Comparison of ENCODE assay signal across 1 cellular context in the genomic region with DNA sequence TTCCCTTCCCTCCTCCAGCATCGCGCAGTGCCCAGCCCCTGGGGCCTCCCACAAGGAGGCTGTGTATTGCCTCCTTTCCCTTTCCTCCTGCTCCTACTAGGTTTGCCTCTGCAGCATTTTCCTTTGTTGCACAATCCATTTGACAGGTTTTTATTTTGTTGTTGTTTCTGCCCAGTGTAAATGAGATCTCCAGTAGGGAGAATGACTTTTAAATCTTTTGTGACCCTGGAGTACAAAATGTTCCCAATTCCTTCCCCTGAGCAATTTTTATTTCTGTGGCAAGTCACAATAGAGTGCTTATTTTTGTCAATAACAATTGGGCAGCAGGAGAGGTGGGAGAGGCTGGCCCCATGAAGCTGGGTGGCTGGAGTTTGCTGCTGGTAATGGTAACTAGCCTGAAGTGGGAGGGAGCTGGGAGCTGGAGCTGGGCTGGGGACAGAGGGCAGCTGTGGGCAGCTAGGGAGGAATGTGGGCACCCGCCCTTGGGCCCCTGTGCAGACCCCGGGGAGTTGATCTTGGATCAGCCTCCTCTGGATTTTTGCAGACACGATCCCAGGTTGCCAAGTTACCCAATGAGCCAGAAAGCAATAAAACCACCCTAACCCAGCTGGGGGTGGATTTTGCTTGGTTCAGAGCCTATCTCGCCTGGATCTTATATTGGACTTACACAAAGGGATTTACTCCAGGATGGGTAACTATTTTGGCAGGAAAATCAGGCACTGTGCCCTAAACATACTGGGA.
TF ChIP-seq lines count a peak whose summit lies in the region.

No MANE protein-coding gene starts in this region.

TF ChIP-seq in HepG2, 621 proteins besides CTCF, POLR2A, EP300 and RAD21:
- TF ChIP-seq HNRNPK (IDR thresholded peaks at IDR 0.05; ENCODE audit: low read depth, low read length, poor library complexity, severe bottlenecking) = no peak
- TF ChIP-seq CCAR2 (optimal IDR thresholded peaks at IDR 0.05; ENCODE audit: low read depth, low read length) = no peak
- TF ChIP-seq RAD51 (IDR thresholded peaks at IDR 0.05; ENCODE audit: borderline replicate concordance) = no peak
- no peak for TF ChIP-seq ZIK1 (CRISPR knock-in tag; IDR thresholded peaks at IDR 0.05; ENCODE audit: borderline replicate concordance, low read depth)
- no peak for TF ChIP-seq ZNF670 (CRISPR knock-in tag; IDR thresholded peaks at IDR 0.05; ENCODE audit: borderline replicate concordance)
- TF ChIP-seq, protein P1, sequence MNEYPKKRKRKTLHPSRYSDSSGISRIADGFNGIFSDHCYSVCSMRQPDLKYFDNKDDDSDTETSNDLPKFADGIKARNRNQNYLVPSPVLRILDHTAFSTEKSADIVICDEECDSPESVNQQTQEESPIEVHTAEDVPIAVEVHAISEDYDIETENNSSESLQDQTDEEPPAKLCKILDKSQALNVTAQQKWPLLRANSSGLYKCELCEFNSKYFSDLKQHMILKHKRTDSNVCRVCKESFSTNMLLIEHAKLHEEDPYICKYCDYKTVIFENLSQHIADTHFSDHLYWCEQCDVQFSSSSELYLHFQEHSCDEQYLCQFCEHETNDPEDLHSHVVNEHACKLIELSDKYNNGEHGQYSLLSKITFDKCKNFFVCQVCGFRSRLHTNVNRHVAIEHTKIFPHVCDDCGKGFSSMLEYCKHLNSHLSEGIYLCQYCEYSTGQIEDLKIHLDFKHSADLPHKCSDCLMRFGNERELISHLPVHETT (CRISPR knock-in tag; conservative IDR thresholded peaks at IDR 0.05) = no peak
- no peak for TF ChIP-seq XBP1 (CRISPR knock-in tag; IDR thresholded peaks at IDR 0.05)
- no peak for TF ChIP-seq YEATS2 (CRISPR knock-in tag; IDR thresholded peaks at IDR 0.05; ENCODE audit: borderline replicate concordance)
- TF ChIP-seq ATF7-NPFF (CRISPR knock-in tag; IDR thresholded peaks at IDR 0.05; ENCODE audit: low read depth) = no peak
- TF ChIP-seq, protein P2, sequence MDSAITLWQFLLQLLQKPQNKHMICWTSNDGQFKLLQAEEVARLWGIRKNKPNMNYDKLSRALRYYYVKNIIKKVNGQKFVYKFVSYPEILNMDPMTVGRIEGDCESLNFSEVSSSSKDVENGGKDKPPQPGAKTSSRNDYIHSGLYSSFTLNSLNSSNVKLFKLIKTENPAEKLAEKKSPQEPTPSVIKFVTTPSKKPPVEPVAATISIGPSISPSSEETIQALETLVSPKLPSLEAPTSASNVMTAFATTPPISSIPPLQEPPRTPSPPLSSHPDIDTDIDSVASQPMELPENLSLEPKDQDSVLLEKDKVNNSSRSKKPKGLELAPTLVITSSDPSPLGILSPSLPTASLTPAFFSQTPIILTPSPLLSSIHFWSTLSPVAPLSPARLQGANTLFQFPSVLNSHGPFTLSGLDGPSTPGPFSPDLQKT (CRISPR knock-in tag; IDR thresholded peaks at IDR 0.05; ENCODE audit: borderline replicate concordance) = no peak
- TF ChIP-seq JARID2 (CRISPR knock-in tag; IDR thresholded peaks at IDR 0.05; ENCODE audit: insufficient replicate concordance) = no peak
- TF ChIP-seq, protein P3, sequence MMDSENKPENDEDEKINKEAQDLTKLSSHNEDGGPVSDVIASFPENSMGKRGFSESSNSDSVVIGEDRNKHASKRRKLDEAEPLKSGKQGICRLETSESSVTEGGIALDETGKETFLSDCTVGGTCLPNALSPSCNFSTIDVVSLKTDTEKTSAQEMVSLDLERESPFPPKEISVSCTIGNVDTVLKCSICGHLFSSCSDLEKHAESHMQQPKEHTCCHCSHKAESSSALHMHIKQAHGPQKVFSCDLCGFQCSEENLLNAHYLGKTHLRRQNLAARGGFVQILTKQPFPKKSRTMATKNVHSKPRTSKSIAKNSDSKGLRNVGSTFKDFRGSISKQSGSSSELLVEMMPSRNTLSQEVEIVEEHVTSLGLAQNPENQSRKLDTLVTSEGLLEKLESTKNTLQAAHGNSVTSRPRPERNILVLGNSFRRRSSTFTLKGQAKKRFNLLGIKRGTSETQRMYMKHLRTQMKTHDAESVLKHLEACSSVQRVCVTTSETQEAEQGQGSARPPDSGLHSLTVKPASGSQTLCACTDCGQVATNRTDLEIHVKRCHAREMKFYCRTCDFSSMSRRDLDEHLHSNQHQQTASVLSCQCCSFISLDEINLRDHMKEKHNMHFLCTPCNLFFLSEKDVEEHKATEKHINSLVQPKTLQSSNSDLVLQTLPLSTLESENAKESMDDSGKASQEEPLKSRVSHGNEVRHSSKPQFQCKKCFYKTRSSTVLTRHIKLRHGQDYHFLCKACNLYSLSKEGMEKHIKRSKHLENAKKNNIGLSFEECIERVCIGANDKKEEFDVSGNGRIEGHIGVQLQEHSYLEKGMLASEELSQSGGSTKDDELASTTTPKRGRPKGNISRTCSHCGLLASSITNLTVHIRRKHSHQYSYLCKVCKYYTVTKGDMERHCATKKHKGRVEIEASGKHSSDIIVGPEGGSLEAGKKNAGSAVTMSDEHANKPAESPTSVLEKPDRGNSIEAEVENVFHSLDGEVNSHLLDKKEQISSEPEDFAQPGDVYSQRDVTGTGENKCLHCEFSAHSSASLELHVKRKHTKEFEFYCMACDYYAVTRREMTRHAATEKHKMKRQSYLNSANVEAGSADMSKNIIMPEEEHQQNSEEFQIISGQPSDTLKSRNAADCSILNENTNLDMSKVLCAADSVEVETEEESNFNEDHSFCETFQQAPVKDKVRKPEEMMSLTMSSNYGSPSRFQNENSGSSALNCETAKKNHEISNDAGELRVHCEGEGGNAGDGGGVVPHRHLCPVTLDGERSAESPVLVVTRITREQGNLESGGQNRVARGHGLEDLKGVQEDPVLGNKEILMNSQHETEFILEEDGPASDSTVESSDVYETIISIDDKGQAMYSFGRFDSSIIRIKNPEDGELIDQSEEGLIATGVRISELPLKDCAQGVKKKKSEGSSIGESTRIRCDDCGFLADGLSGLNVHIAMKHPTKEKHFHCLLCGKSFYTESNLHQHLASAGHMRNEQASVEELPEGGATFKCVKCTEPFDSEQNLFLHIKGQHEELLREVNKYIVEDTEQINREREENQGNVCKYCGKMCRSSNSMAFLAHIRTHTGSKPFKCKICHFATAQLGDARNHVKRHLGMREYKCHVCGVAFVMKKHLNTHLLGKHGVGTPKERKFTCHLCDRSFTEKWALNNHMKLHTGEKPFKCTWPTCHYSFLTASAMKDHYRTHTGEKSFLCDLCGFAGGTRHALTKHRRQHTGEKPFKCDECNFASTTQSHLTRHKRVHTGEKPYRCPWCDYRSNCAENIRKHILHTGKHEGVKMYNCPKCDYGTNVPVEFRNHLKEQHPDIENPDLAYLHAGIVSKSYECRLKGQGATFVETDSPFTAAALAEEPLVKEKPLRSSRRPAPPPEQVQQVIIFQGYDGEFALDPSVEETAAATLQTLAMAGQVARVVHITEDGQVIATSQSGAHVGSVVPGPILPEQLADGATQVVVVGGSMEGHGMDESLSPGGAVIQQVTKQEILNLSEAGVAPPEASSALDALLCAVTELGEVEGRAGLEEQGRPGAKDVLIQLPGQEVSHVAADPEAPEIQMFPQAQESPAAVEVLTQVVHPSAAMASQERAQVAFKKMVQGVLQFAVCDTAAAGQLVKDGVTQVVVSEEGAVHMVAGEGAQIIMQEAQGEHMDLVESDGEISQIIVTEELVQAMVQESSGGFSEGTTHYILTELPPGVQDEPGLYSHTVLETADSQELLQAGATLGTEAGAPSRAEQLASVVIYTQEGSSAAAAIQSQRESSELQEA (CRISPR knock-in tag; IDR thresholded peaks at IDR 0.05; ENCODE audit: not compliant biosample characterization) = no peak
- no peak for TF ChIP-seq ZNF616 (CRISPR knock-in tag; IDR thresholded peaks at IDR 0.05; ENCODE audit: low read depth)
- TF ChIP-seq, protein P4, sequence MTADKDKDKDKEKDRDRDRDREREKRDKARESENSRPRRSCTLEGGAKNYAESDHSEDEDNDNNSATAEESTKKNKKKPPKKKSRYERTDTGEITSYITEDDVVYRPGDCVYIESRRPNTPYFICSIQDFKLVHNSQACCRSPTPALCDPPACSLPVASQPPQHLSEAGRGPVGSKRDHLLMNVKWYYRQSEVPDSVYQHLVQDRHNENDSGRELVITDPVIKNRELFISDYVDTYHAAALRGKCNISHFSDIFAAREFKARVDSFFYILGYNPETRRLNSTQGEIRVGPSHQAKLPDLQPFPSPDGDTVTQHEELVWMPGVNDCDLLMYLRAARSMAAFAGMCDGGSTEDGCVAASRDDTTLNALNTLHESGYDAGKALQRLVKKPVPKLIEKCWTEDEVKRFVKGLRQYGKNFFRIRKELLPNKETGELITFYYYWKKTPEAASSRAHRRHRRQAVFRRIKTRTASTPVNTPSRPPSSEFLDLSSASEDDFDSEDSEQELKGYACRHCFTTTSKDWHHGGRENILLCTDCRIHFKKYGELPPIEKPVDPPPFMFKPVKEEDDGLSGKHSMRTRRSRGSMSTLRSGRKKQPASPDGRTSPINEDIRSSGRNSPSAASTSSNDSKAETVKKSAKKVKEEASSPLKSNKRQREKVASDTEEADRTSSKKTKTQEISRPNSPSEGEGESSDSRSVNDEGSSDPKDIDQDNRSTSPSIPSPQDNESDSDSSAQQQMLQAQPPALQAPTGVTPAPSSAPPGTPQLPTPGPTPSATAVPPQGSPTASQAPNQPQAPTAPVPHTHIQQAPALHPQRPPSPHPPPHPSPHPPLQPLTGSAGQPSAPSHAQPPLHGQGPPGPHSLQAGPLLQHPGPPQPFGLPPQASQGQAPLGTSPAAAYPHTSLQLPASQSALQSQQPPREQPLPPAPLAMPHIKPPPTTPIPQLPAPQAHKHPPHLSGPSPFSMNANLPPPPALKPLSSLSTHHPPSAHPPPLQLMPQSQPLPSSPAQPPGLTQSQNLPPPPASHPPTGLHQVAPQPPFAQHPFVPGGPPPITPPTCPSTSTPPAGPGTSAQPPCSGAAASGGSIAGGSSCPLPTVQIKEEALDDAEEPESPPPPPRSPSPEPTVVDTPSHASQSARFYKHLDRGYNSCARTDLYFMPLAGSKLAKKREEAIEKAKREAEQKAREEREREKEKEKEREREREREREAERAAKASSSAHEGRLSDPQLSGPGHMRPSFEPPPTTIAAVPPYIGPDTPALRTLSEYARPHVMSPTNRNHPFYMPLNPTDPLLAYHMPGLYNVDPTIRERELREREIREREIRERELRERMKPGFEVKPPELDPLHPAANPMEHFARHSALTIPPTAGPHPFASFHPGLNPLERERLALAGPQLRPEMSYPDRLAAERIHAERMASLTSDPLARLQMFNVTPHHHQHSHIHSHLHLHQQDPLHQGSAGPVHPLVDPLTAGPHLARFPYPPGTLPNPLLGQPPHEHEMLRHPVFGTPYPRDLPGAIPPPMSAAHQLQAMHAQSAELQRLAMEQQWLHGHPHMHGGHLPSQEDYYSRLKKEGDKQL (CRISPR knock-in tag; IDR thresholded peaks at IDR 0.05; ENCODE audit: low read depth) = no peak
- no peak for TF ChIP-seq ZMYM4 (CRISPR knock-in tag; IDR thresholded peaks at IDR 0.05)
